Comparison of ENCODE assay signal across 20 cellular contexts in genomic region chr3:40196966-40197365, GRCh38.
DNase-seq lines count a peak whose midpoint lies in the region; ATAC-seq and TF ChIP-seq lines count a peak whose summit lies in the region.
"Had no signal": no experiment of that assay in that cellular context is flagged by ENCODE, and none has a peak within 500 bp of the region (broad histone marks: within the 10 kb centered on the region; RNA-seq: fewer than 3 reads in every experiment).

No MANE protein-coding gene starts in this region.

- WGBS in H9 (ENCODE audit: extremely low coverage, insufficient read length, low lambda C conversion rate): no CpG with 5 or more reads among the region's 9 CpGs
- WGBS in esophagus muscularis mucosa: 79% methylated on average over 5 of the region's 9 CpGs

- H2BK15ac ChIP-seq in H9 (ENCODE audit: low read depth, low read length): no peak overlapping the region

- no peak overlapping the region for H3K4me2 ChIP-seq in H9 (ENCODE audit: insufficient read depth, insufficient read length, low read length)
- H3K4me2 ChIP-seq: A549; BLaER1 treated with 17β-estradiol and CSF1 and Interleukin-3, amounts not matched to agents 10 nM and 100 nM had no signal

- TF ChIP-seq POLR2A in esophagus muscularis mucosa (IDR thresholded peaks at IDR 0.05; ENCODE audit: low read depth): no peak

- no peak overlapping the region for H3T11ph ChIP-seq in H9 (ENCODE audit: low read length)

- no peak overlapping the region for H3K4ac ChIP-seq in H9 (ENCODE audit: low read depth, low read length)

- no peak overlapping the region for H3K4me3 ChIP-seq in esophagus muscularis mucosa
- H3K4me3 ChIP-seq: A549; BLaER1 treated with 17β-estradiol and CSF1 and Interleukin-3, amounts not matched to agents 10 nM and 100 nM; HAP-1 had no signal

- H4K8ac ChIP-seq in H9 (replicated peaks; ENCODE audit: insufficient read length, low read depth, low read length): no peak overlapping the region

- DNase-seq in activated CD8-positive, alpha-beta memory T cell treated with anti-CD3 and anti-CD28 coated beads, Interleukin-2, amount 10 ng/mL, durations not matched to agents 7 days and 5 days: peak; percentile 38
- no peak for DNase-seq in activated CD8-positive, alpha-beta memory T cell treated with anti-CD3 and anti-CD28 coated beads, Interleukin-2, amount 50 U/mL, for 48 hours
- DNase-seq in H9: no peak
- DNase-seq in esophagus muscularis mucosa (ENCODE audit: extremely low spot score): peak; percentile 53
- DNase-seq in NCI-H1694 treated with DMSO at 0.1 percent for 48 hours (lab: John Stamatoyannopoulos, UW): no peak
- no peak for DNase-seq in hepatic stellate cell (ENCODE audit: low spot score)
- DNase-seq: 8988T; ACHN; AML-193; BE2C; CD4-positive, alpha-beta T cell; CD8-positive, alpha-beta memory T cell; DMS 273 treated with DMSO at 0.1 percent for 48 hours; DMS79 treated with DMSO at 0.1 percent for 48 hours; GF-D8; HFFc6 had no signal

- H3K79me1 ChIP-seq in H9 (ENCODE audit: insufficient read depth, low read depth, low read length, poor library complexity, severe bottlenecking): no peaks in the 10 kb centered on the region

- H3K4me1 ChIP-seq in H9 (ENCODE audit: insufficient read depth, low read length) (no peaks in the 10 kb centered on the region; the same call in 1 of the 2 replicates), esophagus muscularis mucosa (no peaks in the 10 kb centered on the region)
- H3K4me1 ChIP-seq: A549; BE2C; BLaER1 treated with 17β-estradiol and CSF1 and Interleukin-3, amounts not matched to agents 10 nM and 100 nM; HAP-1 had no signal

- intact Hi-C loops in esophagus muscularis mucosa (cut with DNase I): no loop called here

- H3K27me3 ChIP-seq in H9 (ENCODE audit: insufficient read depth, low read length) (no peaks in the 10 kb centered on the region), esophagus muscularis mucosa (no peaks in the 10 kb centered on the region)
- H3K27me3 ChIP-seq: BE2C; BLaER1 treated with 17β-estradiol and CSF1 and Interleukin-3, amounts not matched to agents 10 nM and 100 nM had no signal

- no peak overlapping the region for H3K27ac ChIP-seq in H9 (ENCODE audit: insufficient read length, low read depth, low read length)
- H3K27ac ChIP-seq in esophagus muscularis mucosa (replicated peaks in 1 of 4): no peak overlapping the region
- H3K27ac ChIP-seq: A549; BLaER1 treated with 17β-estradiol and CSF1 and Interleukin-3, amounts not matched to agents 10 nM and 100 nM had no signal

- no peak for TF ChIP-seq CTCF in H9 (conservative IDR thresholded peaks at IDR 0.05)
- no peak for TF ChIP-seq CTCF in esophagus muscularis mucosa (IDR thresholded peaks at IDR 0.05)

- peaks cover 6% of the 10 kb centered on the region for H3K4me1 Mint-ChIP-seq in activated CD8-positive, alpha-beta memory T cell treated with anti-CD3 and anti-CD28 coated beads, Interleukin-2, amount 10 ng/mL, durations not matched to agents 7 days and 5 days
- peaks cover 15 to 16% of the 10 kb centered on the region in 2 experiments for H3K4me1 Mint-ChIP-seq in H9
- H3K4me1 Mint-ChIP-seq: CD14-positive monocyte had no signal

- H4K5ac ChIP-seq in H9 (ENCODE audit: insufficient read length, low read depth, low read length): no peak overlapping the region

- H3K27ac Mint-ChIP-seq in activated CD8-positive, alpha-beta memory T cell treated with anti-CD3 and anti-CD28 coated beads, Interleukin-2, amount 10 ng/mL, durations not matched to agents 7 days and 5 days: no peak overlapping the region
- no peak overlapping the region for H3K27ac Mint-ChIP-seq in H9
- H3K27ac Mint-ChIP-seq: CD14-positive monocyte; CD4-positive, alpha-beta T cell; CD8-positive, alpha-beta memory T cell; HFFc6 had no signal

- no peak overlapping the region for H2AK5ac ChIP-seq in H9 (ENCODE audit: insufficient read length, low read length)

- no peak overlapping the region for H2BK12ac ChIP-seq in H9 (ENCODE audit: insufficient read length, low read depth, low read length)

- H3K36me3 ChIP-seq in esophagus muscularis mucosa: no peaks in the 10 kb centered on the region
- H3K36me3 ChIP-seq: BE2C; BLaER1 treated with 17β-estradiol and CSF1 and Interleukin-3, amounts not matched to agents 10 nM and 100 nM; HAP-1 had no signal

- no peak for TF ChIP-seq EP300 in esophagus muscularis mucosa (IDR thresholded peaks at IDR 0.05)

- H3K23ac ChIP-seq in H9 (ENCODE audit: insufficient read length, low read depth, low read length): peak overlapping the region; percentile 49

- no peaks in the 10 kb centered on the region for H4K20me1 ChIP-seq in H9 (ENCODE audit: control insufficient read depth, insufficient read depth, insufficient read length)
- H4K20me1 ChIP-seq: BLaER1 treated with 17β-estradiol and CSF1 and Interleukin-3, amounts not matched to agents 10 nM and 100 nM had no signal

- H3K56ac ChIP-seq in H9 (ENCODE audit: insufficient read length, low read depth, low read length): no peak overlapping the region

- H3K18ac ChIP-seq in H9 (ENCODE audit: insufficient read length, low read depth, low read length): no peak overlapping the region

- H2BK20ac ChIP-seq in H9 (ENCODE audit: low read depth, low read length, poor library complexity, severe bottlenecking): no peak overlapping the region

- no peak overlapping the region for H2BK5ac ChIP-seq in H9 (ENCODE audit: insufficient read length, low read length)

- no peak overlapping the region for H3K14ac ChIP-seq in H9 (ENCODE audit: insufficient read depth, low read length)

- H2BK120ac ChIP-seq in H9 (ENCODE audit: low read depth, low read length, poor library complexity, severe bottlenecking): no peak overlapping the region

- no peak overlapping the region for H2AFZ ChIP-seq in H9 (ENCODE audit: low read length)

- peaks cover 4% of the 10 kb centered on the region for H3K27me3 Mint-ChIP-seq in activated CD8-positive, alpha-beta memory T cell treated with anti-CD3 and anti-CD28 coated beads, Interleukin-2, amount 10 ng/mL, durations not matched to agents 7 days and 5 days
- no peaks in the 10 kb centered on the region for H3K27me3 Mint-ChIP-seq in H9 (ENCODE audit: low read depth)
- H3K27me3 Mint-ChIP-seq: CD4-positive, alpha-beta T cell; CD8-positive, alpha-beta memory T cell had no signal

- no peaks in the 10 kb centered on the region for H3K36me3 Mint-ChIP-seq in activated CD8-positive, alpha-beta memory T cell treated with anti-CD3 and anti-CD28 coated beads, Interleukin-2, amount 10 ng/mL, durations not matched to agents 7 days and 5 days
- H3K36me3 Mint-ChIP-seq in H9 (ENCODE audit: insufficient read depth in 1 of 3, low read depth in 3 of 3): no peaks in the 10 kb centered on the region
- H3K36me3 Mint-ChIP-seq: CD14-positive monocyte; CD8-positive, alpha-beta memory T cell had no signal

- H3K9ac ChIP-seq in H9 (ENCODE audit: extremely low read depth, insufficient read length, low read length): no peak overlapping the region
- H3K9ac ChIP-seq: BLaER1 treated with 17β-estradiol and CSF1 and Interleukin-3, amounts not matched to agents 10 nM and 100 nM had no signal

- no peaks in the 10 kb centered on the region for H3K9me3 Mint-ChIP-seq in activated CD8-positive, alpha-beta memory T cell treated with anti-CD3 and anti-CD28 coated beads, Interleukin-2, amount 10 ng/mL, durations not matched to agents 7 days and 5 days (ENCODE audit: low read depth)
- H3K9me3 Mint-ChIP-seq in H9: no peaks in the 10 kb centered on the region
- H3K9me3 Mint-ChIP-seq: CD4-positive, alpha-beta T cell; CD8-positive, alpha-beta memory T cell; HFFc6 had no signal

- H3K4me3 Mint-ChIP-seq in activated CD8-positive, alpha-beta memory T cell treated with anti-CD3 and anti-CD28 coated beads, Interleukin-2, amount 10 ng/mL, durations not matched to agents 7 days and 5 days: no peak overlapping the region
- no peak overlapping the region for H3K4me3 Mint-ChIP-seq in H9
- H3K4me3 Mint-ChIP-seq: CD14-positive monocyte; CD4-positive, alpha-beta T cell; CD8-positive, alpha-beta memory T cell; HFFc6 had no signal

- CTCF ChIA-PET in activated CD8-positive, alpha-beta memory T cell treated with anti-CD3 and anti-CD28 coated beads, Interleukin-2, amount 10 ng/mL, durations not matched to agents 7 days and 5 days (lab: Charles Lee): interaction anchor here (1.0 to 1.5 kb wide), 2 partner anchors 18 to 120 kb away, joined by 4 read pairs; no protein-coding TSS in a partner anchor

- no peaks in the 10 kb centered on the region for H3K23me2 ChIP-seq in H9 (ENCODE audit: insufficient read length, low read depth, low read length, poor library complexity, severe bottlenecking)

- ATAC-seq in activated CD8-positive, alpha-beta memory T cell treated with anti-CD3 and anti-CD28 coated beads, Interleukin-2, amount 10 ng/mL, durations not matched to agents 7 days and 5 days: no peak
- ATAC-seq: A549 had no signal

- H3K9me3 ChIP-seq in H9 (ENCODE audit: control insufficient read depth, low read depth, low read length) (no peaks in the 10 kb centered on the region), esophagus muscularis mucosa (no peaks in the 10 kb centered on the region)
- H3K9me3 ChIP-seq: A549; BE2C; BLaER1 treated with 17β-estradiol and CSF1 and Interleukin-3, amounts not matched to agents 10 nM and 100 nM; HAP-1 had no signal

- H3K79me2 ChIP-seq in H9 (ENCODE audit: insufficient read depth, low read length): no peaks in the 10 kb centered on the region

- H4K91ac ChIP-seq in H9 (ENCODE audit: insufficient read length, low read depth, low read length): no peak overlapping the region

Comparison
In these comparisons a context has a peak if more than half of its experiments do, and no peak if none do; other contexts are left out.
1. DNase-seq: peak in activated CD8-positive, alpha-beta memory T cell treated with anti-CD3 and anti-CD28 coated beads, Interleukin-2, amount 10 ng/mL, durations not matched to agents 7 days and 5 days (single experiment) and esophagus muscularis mucosa (single experiment); none in activated CD8-positive, alpha-beta memory T cell treated with anti-CD3 and anti-CD28 coated beads, Interleukin-2, amount 50 U/mL, for 48 hours (single experiment), H9 (single experiment), NCI-H1694 treated with DMSO at 0.1 percent for 48 hours (single experiment) and hepatic stellate cell (single experiment).